ENCODE assay signal across 35 cellular contexts in the genomic region with DNA sequence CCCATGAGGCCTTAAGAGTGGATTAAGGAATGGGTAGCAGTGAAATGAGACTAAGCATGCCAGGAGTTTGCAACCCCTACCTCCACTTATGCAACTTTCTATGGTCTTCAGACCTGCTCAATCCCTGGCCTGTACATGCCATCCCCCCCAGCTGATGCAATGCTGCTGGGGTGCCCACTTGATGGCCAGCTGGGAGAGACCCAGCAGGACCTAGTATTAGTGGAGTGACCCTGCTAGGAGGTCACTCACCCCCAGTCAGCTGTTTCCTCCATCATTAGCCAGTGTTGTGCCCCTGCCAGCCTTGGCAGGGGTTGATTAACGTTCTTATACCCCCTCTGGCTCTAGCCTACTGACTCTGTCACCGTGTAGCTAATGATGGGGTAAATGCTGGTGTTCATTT.
"Had no signal": no experiment of that assay in that cellular context is flagged by ENCODE, and none has a peak within 500 bp of the region (broad histone marks: within the 10 kb centered on the region; RNA-seq: fewer than 3 reads in every experiment).

No MANE protein-coding gene starts in this region.

- H3K9me3 ChIP-seq: MG63 had no signal

- H3K36me3 ChIP-seq: MG63 had no signal

- H3K4me3 ChIP-seq: MG63 had no signal

- DNase-seq: Karpas-422, Kasumi-1, MG63, MM.1S, MV-4-11, NCI-H1048, NCI-H1092, NCI-H1092 treated with DMSO at 0.1 percent for 48 hours, NCI-H1105, NCI-H1105 treated with DMSO at 0.1 percent for 48 hours, NCI-H1417, NCI-H1417 treated with DMSO at 0.1 percent for 48 hours, NCI-H1436, NCI-H1436 treated with DMSO at 0.1 percent for 48 hours, NCI-H146, NCI-H1694, NCI-H1694 treated with DMSO at 0.1 percent for 48 hours, NCI-H187, NCI-H187 treated with DMSO at 0.1 percent for 48 hours, NCI-H1930, NCI-H2029, NCI-H2029 treated with DMSO at 0.1 percent for 48 hours, NCI-H2081, NCI-H2081 treated with DMSO at 0.1 percent for 48 hours, NCI-H2107, NCI-H2171, NCI-H2171 treated with DMSO at 0.1 percent for 48 hours, NCI-H2227 treated with DMSO at 0.1 percent for 48 hours, NCI-H226, NCI-H345, NCI-H446, NCI-H446 treated with DMSO at 0.1 percent for 48 hours, NCI-H510A, NCI-H510A treated with DMSO at 0.1 percent for 48 hours, NCI-H524 had no signal
